In the genomic region with DNA sequence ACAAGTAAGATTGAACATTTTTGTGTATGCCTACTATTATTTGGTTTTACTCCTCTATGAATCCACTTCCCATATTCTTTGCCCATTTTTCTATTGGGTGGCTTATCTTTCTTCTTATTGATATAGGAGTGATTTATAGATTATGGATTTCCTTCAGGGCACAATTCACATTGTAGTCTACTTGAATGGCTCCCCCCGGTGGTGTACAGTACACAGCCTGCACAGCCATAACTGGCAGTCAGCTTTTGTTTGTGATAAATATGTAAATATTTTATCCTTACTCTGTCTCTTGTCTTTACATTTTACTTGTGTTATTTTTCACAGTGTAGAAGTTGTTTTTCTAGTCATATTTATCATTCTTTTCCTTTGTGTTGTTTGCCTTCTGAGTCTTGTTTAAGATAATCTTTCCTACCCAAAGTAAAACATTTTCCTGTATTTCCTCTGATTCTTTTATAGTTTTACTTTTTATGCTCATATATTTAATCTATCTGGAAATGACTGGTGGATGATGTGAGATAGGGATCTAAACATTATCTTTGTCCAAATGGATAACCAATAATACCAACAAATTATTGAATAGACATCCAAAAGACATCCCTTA, we compare ENCODE assay signal across 9 cellular contexts. TPM values are rescaled to one million over a fixed set of nuclear protein-coding genes. Genes with fewer than 3 reads are reported as not detected.
DNase-seq lines count a peak whose midpoint lies in the region; ATAC-seq and TF ChIP-seq lines count a peak whose summit lies in the region.
"Had no signal": no experiment of that assay in that cellular context is flagged by ENCODE, and none has a peak within 500 bp of the region (broad histone marks: within the 10 kb centered on the region; RNA-seq: fewer than 3 reads in every experiment).

No MANE protein-coding gene starts in this region.

- no peaks in the 10 kb centered on the region for H3K27me3 ChIP-seq in breast epithelium
- no peaks in the 10 kb centered on the region for H3K27me3 ChIP-seq in hepatocyte
- H3K27me3 ChIP-seq in thyroid gland, result no peaks in the 10 kb centered on the region

- peak; percentile 29 for TF ChIP-seq CTCF in MCF 10A (IDR thresholded peaks at IDR 0.05; ENCODE audit: unreplicated experiment)
- peak in 1 of 3 donors; percentile 25 for TF ChIP-seq CTCF in breast epithelium (IDR thresholded peaks at IDR 0.05)
- TF ChIP-seq CTCF in hepatocyte (IDR thresholded peaks at IDR 0.05; ENCODE audit: poor library complexity), result peak; percentile 55
- peak in 5 of 6 experiments; percentile 14 to 48 (median 24) for TF ChIP-seq CTCF in thyroid gland (IDR thresholded peaks at IDR 0.05)

- H3K36me3 ChIP-seq in breast epithelium, result no peaks in the 10 kb centered on the region
- no peaks in the 10 kb centered on the region for H3K36me3 ChIP-seq in hepatocyte (replicated peaks; ENCODE audit: insufficient read depth, low read depth)
- no peaks in the 10 kb centered on the region for H3K36me3 ChIP-seq in thyroid gland

- H3K9me3 Mint-ChIP-seq in MCF 10A (ENCODE audit: unreplicated experiment), result peaks cover 7% of the 10 kb centered on the region

- H3K4me1 Mint-ChIP-seq in MCF 10A (ENCODE audit: insufficient read depth, unreplicated experiment), result peaks cover 9% of the 10 kb centered on the region

- POLR2A ChIA-PET in MCF 10A (lab: Yijun Ruan, JAX), result interaction anchor here (0.5 kb wide), 2 partner anchors 165 to 519 kb away, joined by 3 to 4 read pairs; no protein-coding TSS in a partner anchor

- no peak overlapping the region for H2AFZ ChIP-seq in hepatocyte

- DNase-seq in MCF 10A (ENCODE audit: unreplicated experiment) (peak; percentile 14), breast epithelium (ENCODE audit: low spot score in 2 of 2) (no peak), activated T-cell treated with anti-CD3 and anti-CD28 coated beads for 48 hours (ENCODE audit: low read depth) (peak; percentile 21), hepatocyte (ENCODE audit: low spot score) (peak; percentile 42), thyroid gland (peak in 1 of 2 donors; percentile 26), RPMI8226 (no peak), ureter (ENCODE audit: low spot score) (no peak)

- intact Hi-C loops in MCF 10A (cut with micrococcal nuclease) (loop anchor here (1.0 to 5.0 kb wide), 2 partner anchors 122 to 143 kb away; no protein-coding TSS in a partner anchor), breast epithelium (cut with DNase I; ENCODE audit: low total_unique reads) (loop anchor here (10.0 kb wide), 1 partner anchor 1219 kb away; the partner anchor contains the start of gene MTPN), thyroid gland (cut with DNase I) (loop anchor here (10.0 kb wide), 1 partner anchor 199 kb away; no protein-coding TSS in a partner anchor)

- H3K4me3 ChIP-seq in breast epithelium (no peak overlapping the region), hepatocyte (no peak overlapping the region), thyroid gland (replicated peaks in 1 of 3) (no peak overlapping the region)
- H3K4me3 ChIP-seq: skin epidermis had no signal

- no peak overlapping the region for H3K4me3 Mint-ChIP-seq in MCF 10A (ENCODE audit: unreplicated experiment)

- H3K27ac Mint-ChIP-seq in MCF 10A (ENCODE audit: low read depth, unreplicated experiment), result no peak overlapping the region

- no peaks in the 10 kb centered on the region for H3K27me3 Mint-ChIP-seq in MCF 10A (ENCODE audit: insufficient read depth, unreplicated experiment)

- WGBS in hepatocyte (ENCODE audit: low lambda C conversion rate, missing lambda C conversion rate), result 53% methylated on average over 1 of the region's 1 CpG
- 62 to 70% methylated on average over 1 of the region's 1 CpG for WGBS in thyroid gland, 2 donors

- no peak for ATAC-seq in GM19452 (IDR thresholded peaks at IDR 0.05; ENCODE audit: unreplicated experiment)

- H3K36me3 Mint-ChIP-seq in MCF 10A (ENCODE audit: insufficient read depth, unreplicated experiment), result no peaks in the 10 kb centered on the region

- no peaks in the 10 kb centered on the region for H3K79me2 ChIP-seq in hepatocyte

- no peaks in the 10 kb centered on the region for H3K9me3 ChIP-seq in breast epithelium
- no peaks in the 10 kb centered on the region for H3K9me3 ChIP-seq in hepatocyte (ENCODE audit: low read depth)
- H3K9me3 ChIP-seq in thyroid gland, result no peaks in the 10 kb centered on the region

- TF ChIP-seq POLR2A in breast epithelium (IDR thresholded peaks at IDR 0.05) (no peak), thyroid gland (IDR thresholded peaks at IDR 0.05) (no peak)

- H4K20me1 ChIP-seq in hepatocyte (ENCODE audit: insufficient read depth, poor library complexity, severe bottlenecking), result no peaks in the 10 kb centered on the region

- CTCF ChIA-PET in MCF 10A (lab: Yijun Ruan, JAX), result interaction anchor here (0.8 to 1.0 kb wide), 3 partner anchors 27 to 185 kb away, joined by 3 to 4 read pairs (median 4); no protein-coding TSS in a partner anchor

- H3K27ac ChIP-seq in breast epithelium (no peak overlapping the region), hepatocyte (no peak overlapping the region), thyroid gland (no peak overlapping the region)
- H3K27ac ChIP-seq: skin epidermis had no signal

- no peaks in the 10 kb centered on the region for H3K9me2 ChIP-seq in hepatocyte (replicated peaks; ENCODE audit: insufficient read depth)

- H3K4me1 ChIP-seq in breast epithelium (no peaks in the 10 kb centered on the region), hepatocyte (ENCODE audit: insufficient read depth) (no peaks in the 10 kb centered on the region), thyroid gland (no peaks in the 10 kb centered on the region)

- no TSS peak for BruUV-seq in MCF 10A (replicated peaks; lab: Mats Ljungman, UMichigan)

- H3K4me2 ChIP-seq in hepatocyte, result no peak overlapping the region

RNA-seq across cellular contexts. Expression of gene CALD1, which starts 23.9 kb away (rescaled TPM):
- total RNA-seq in MCF 10A (2022) (130 and 183 TPM in 2 replicates), breast epithelium (100 to 1,000 TPM; 252 to 335 (median 266) TPM), hepatocyte (207 and 219 TPM in 2 replicates), thyroid gland (100 to 1,000 TPM; 141 to 223 (median 169) TPM), ureter (389 TPM)
- 333 and 406 TPM in 2 replicates for polyA plus RNA-seq in hepatocyte

Comparison
In these comparisons a context has a peak if more than half of its experiments do, and no peak if none do; other contexts are left out.
1. DNase-seq: peak in MCF 10A (single experiment), activated T-cell treated with anti-CD3 and anti-CD28 coated beads for 48 hours (single experiment) and hepatocyte (single experiment); none in breast epithelium (0 of 2), RPMI8226 (single experiment) and ureter (single experiment).